In the genomic region with DNA sequence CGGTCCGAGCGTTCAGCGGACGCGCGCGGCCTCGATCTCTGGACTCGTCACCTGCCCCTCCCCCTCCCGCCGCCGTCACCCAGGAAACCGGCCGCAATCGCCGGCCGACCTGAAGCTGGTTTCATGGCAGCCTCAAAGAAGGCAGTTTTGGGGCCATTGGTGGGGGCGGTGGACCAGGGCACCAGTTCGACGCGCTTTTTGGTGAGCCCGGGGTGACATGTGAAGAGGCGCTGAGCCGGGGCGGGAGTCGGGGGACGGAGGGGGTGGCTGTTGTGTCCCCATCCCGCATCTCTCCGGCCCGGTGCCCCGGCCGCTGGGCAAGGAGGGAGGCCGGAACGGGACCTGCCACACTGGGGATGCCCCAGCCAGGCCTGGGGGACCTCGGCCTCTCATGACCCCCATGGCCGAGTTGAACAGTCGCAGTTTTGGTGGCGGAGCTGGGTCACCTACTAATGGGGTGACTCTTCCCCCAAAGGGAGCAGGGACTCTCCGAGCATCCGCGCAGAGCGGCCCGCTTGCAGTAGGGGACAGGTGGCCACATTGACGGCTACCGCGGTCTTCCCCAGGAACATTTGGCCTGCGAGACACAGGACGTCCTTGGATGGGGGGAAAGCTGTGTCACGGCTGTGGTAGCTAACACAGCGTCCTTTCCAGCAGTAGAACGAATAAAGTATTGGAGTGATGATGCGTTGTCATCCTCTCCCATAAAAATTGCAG, we compare ENCODE assay signal across 8 cellular contexts. TPM values are rescaled to one million over a fixed set of nuclear protein-coding genes. Genes with fewer than 3 reads are reported as not detected.
DNase-seq lines count a peak whose midpoint lies in the region; ATAC-seq and TF ChIP-seq lines count a peak whose summit lies in the region.

A gene (plus strand): TSS at position 9 of the 717 bp plus-strand sequence. CDS start 115 bp downstream, at position 124.

- no peak for TF ChIP-seq CTCF in WERI-Rb-1 (IDR thresholded peaks at IDR 0.05; ENCODE audit: low read depth, low read length)

- peak within 1 kb of the TSS; percentile 86 to 99 (median 91) for H3K4me3 Mint-ChIP-seq in CD4-positive, CD25-positive, alpha-beta regulatory T cell
- H3K4me3 Mint-ChIP-seq in naive thymus-derived CD8-positive, alpha-beta T cell, result peak within 1 kb of the TSS; percentile 86 to 98 (median 92)

- no peaks in the 10 kb centered on the region for H3K36me3 Mint-ChIP-seq in CD4-positive, CD25-positive, alpha-beta regulatory T cell
- no peaks in the 10 kb centered on the region for H3K36me3 Mint-ChIP-seq in naive thymus-derived CD8-positive, alpha-beta T cell

- no peaks in the 10 kb centered on the region for H3K27me3 Mint-ChIP-seq in CD4-positive, CD25-positive, alpha-beta regulatory T cell
- H3K27me3 Mint-ChIP-seq in naive thymus-derived CD8-positive, alpha-beta T cell, result no peaks in the 10 kb centered on the region

- H3K36me3 ChIP-seq in CD4-positive, CD25-positive, alpha-beta regulatory T cell (ENCODE audit: control insufficient read depth, insufficient read depth, low read length), result no peaks in the 10 kb centered on the region
- H3K36me3 ChIP-seq in WERI-Rb-1, result no peaks in the 10 kb centered on the region

- H3K27ac Mint-ChIP-seq in CD4-positive, CD25-positive, alpha-beta regulatory T cell, result peak within 1 kb of the TSS; percentile 85 to 96 (median 95)
- peak within 1 kb of the TSS; percentile 80 to 96 (median 94) for H3K27ac Mint-ChIP-seq in naive thymus-derived CD8-positive, alpha-beta T cell

- DNase-seq in CD4-positive, CD25-positive, alpha-beta regulatory T cell, result peak in 2 of 3 donors; percentile 9 to 28
- DNase-seq in WERI-Rb-1 (peak; percentile 15), cerebellar nuclear complex (lab: John Stamatoyannopoulos, UW) (no peak)
- peak in 3 of 10 donors; percentile 4 to 67 (median 5) for DNase-seq in naive thymus-derived CD8-positive, alpha-beta T cell

- H3K4me1 Mint-ChIP-seq in CD4-positive, CD25-positive, alpha-beta regulatory T cell, result peaks cover 18 to 51% (median 35%) of the 10 kb centered on the region in 4 donors
- H3K4me1 Mint-ChIP-seq in naive thymus-derived CD8-positive, alpha-beta T cell, result peaks cover 3 to 44% (median 14%) of the 10 kb centered on the region in 4 donors

- H3K9me3 Mint-ChIP-seq in CD4-positive, CD25-positive, alpha-beta regulatory T cell, result no peaks in the 10 kb centered on the region
- H3K9me3 Mint-ChIP-seq in naive thymus-derived CD8-positive, alpha-beta T cell, result peaks cover 0 to 2% (median 0%) of the 10 kb centered on the region in 9 donors

- H3K4me1 ChIP-seq in CD4-positive, CD25-positive, alpha-beta regulatory T cell (ENCODE audit: control insufficient read depth, insufficient read depth, low read length, poor library complexity, severe bottlenecking), result peaks cover 25% of the 10 kb centered on the region

- no peaks in the 10 kb centered on the region for H3K27me3 ChIP-seq in CD4-positive, CD25-positive, alpha-beta regulatory T cell (ENCODE audit: control insufficient read depth, insufficient read depth, low read length)
- H3K27me3 ChIP-seq in WERI-Rb-1 (ENCODE audit: insufficient read depth, low read depth, severe bottlenecking), result no peaks in the 10 kb centered on the region

- POLR2A ChIA-PET in naive thymus-derived CD8-positive, alpha-beta T cell (lab: Charles Lee), result interaction anchor here (0.7 kb wide), 1 partner anchor 235 kb away, joined by 3 read pairs; no protein-coding TSS in a partner anchor

- H3K27ac ChIP-seq in CD4-positive, CD25-positive, alpha-beta regulatory T cell (ENCODE audit: insufficient read depth, low read length, poor library complexity, severe bottlenecking), result peak within 1 kb of the TSS; percentile 84
- H3K27ac ChIP-seq in WERI-Rb-1, result peak within 1 kb of the TSS; percentile 88

- H3K4me3 ChIP-seq in CD4-positive, CD25-positive, alpha-beta regulatory T cell (ENCODE audit: low read depth, low read length), result peak within 1 kb of the TSS; percentile 87
- H3K4me3 ChIP-seq in WERI-Rb-1 (ENCODE audit: low read depth, low read length), result peak within 1 kb of the TSS; percentile 57

- H3K9me3 ChIP-seq in CD4-positive, CD25-positive, alpha-beta regulatory T cell (ENCODE audit: control insufficient read depth in 2 of 2, low read length in 2 of 2), result no peaks in the 10 kb centered on the region
- H3K9me3 ChIP-seq in WERI-Rb-1 (ENCODE audit: severe bottlenecking), result no peaks in the 10 kb centered on the region

- ATAC-seq in CD4-positive, CD25-positive, alpha-beta regulatory T cell (ENCODE audit: low read depth in 2 of 2), result no peak
- ATAC-seq in GM19372 (IDR thresholded peaks at IDR 0.05; ENCODE audit: low read depth, unreplicated experiment) (peak; percentile 6), HG03442 (IDR thresholded peaks at IDR 0.05; ENCODE audit: unreplicated experiment) (peak; percentile 5), esophagus mucosa (no peak), GM18870 (IDR thresholded peaks at IDR 0.05; ENCODE audit: unreplicated experiment) (no peak)
- peak; percentile 12 to 33 for ATAC-seq in naive thymus-derived CD8-positive, alpha-beta T cell

RNA-seq across cellular contexts. Expression of the gene that starts here (rescaled TPM):
- total RNA-seq in CD4-positive, CD25-positive, alpha-beta regulatory T cell, result 15.3 TPM
- 10 to 100 TPM; 13.7 to 22.3 (median 19.8) TPM for polyA plus RNA-seq in CD4-positive, CD25-positive, alpha-beta regulatory T cell
- 17.8 TPM for total RNA-seq in esophagus mucosa
- total RNA-seq in naive thymus-derived CD8-positive, alpha-beta T cell, result 1 to 10 TPM; 3.6 to 4.5 TPM
- 1 to 10 TPM; 2.0 to 3.4 (median 3.3) TPM for polyA plus RNA-seq in naive thymus-derived CD8-positive, alpha-beta T cell

Comparison
In these comparisons a context has a peak if more than half of its experiments do, and no peak if none do; other contexts are left out.
1. ATAC-seq: peak in GM19372 (single experiment), HG03442 (single experiment) and naive thymus-derived CD8-positive, alpha-beta T cell (2 of 2); none in CD4-positive, CD25-positive, alpha-beta regulatory T cell (0 of 2), esophagus mucosa (single experiment) and GM18870 (single experiment).
2. DNase-seq: peak in CD4-positive, CD25-positive, alpha-beta regulatory T cell (2 of 3) and WERI-Rb-1 (single experiment); none in cerebellar nuclear complex (0 of 2).